1 cellular context compared by ENCODE assay signal in the genomic region with DNA sequence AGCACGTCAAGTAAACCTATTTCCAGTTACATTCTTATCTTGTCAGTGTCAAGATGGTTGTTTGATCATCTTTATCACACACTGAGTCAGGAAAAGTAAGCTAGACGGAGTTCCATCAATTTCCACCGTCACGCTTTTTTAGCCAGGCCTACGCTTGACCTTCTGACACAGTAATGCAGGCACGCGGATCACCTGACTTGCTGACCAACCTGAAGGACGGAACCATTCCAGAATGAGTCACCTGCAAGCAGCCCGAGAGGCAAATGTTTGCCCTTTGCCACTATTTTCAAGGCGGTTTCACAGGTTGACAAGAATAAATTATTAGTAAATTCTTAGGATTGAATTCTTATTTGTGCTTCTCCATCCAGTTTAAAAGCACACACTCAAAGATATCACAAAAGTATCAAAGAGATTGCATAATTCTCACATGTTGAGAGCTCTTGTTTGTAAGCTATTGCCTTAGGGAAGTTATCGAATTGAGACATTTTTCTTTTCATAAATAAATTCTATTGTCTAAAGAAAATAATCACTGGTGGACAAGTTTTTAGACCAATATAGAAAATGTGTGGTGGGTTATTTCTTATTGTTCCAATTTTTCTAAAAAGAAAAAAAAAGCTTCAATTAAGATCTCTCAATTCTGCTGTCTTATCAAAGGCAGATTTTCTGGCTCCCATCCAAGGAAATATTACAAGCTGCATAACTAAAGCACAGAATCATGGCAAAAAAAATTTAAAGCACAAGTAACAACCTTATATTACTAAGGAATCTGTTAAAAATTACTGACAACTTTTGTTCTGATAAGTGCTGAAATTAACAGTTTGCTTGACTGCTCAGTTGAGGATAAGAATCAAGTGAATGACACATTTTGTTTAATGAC.
TF ChIP-seq lines count a peak whose summit lies in the region.

No MANE protein-coding gene starts in this region.

TF ChIP-seq in HepG2, 621 proteins besides CTCF, POLR2A, EP300 and RAD21:
- TF ChIP-seq POLR2AphosphoS5 (IDR thresholded peaks at IDR 0.05; ENCODE audit: low read depth, low read length) (no peak), SP140L (CRISPR knock-in tag; IDR thresholded peaks at IDR 0.05; ENCODE audit: borderline replicate concordance) (no peak), CEBPB (IDR thresholded peaks at IDR 0.05; ENCODE audit: borderline replicate concordance, low read depth, low read length) (0 out of 2 replicates have a peak, but pooled peaks have one; percentile 3), EZH2 (conservative IDR thresholded peaks at IDR 0.05; ENCODE audit: low read depth, low read length) (no peak), FOSL2 (CRISPR knock-in tag; IDR thresholded peaks at IDR 0.05) (0 out of 2 replicates have a peak, but pooled peaks have one; percentile 34), YY1 (IDR thresholded peaks at IDR 0.05; ENCODE audit: insufficient read depth, insufficient replicate concordance, low read depth, low read length) (no peak), ZNF749 (CRISPR knock-in tag; IDR thresholded peaks at IDR 0.05; ENCODE audit: borderline replicate concordance) (no peak), SETDB1 (CRISPR knock-in tag; IDR thresholded peaks at IDR 0.05; ENCODE audit: borderline replicate concordance) (no peak), CENPBD1 (CRISPR knock-in tag; IDR thresholded peaks at IDR 0.05; ENCODE audit: borderline replicate concordance, low read depth) (no peak), ZNF12 (CRISPR knock-in tag; IDR thresholded peaks at IDR 0.05) (no peak), ISX (CRISPR knock-in tag; conservative IDR thresholded peaks at IDR 0.05) (no peak), RNF2 (conservative IDR thresholded peaks at IDR 0.05; ENCODE audit: low read depth) (no peak), NCOA1 (CRISPR knock-in tag; IDR thresholded peaks at IDR 0.05) (no peak), ZNF543 (CRISPR knock-in tag; IDR thresholded peaks at IDR 0.05) (no peak), FOXK2 (IDR thresholded peaks at IDR 0.05) (no peak), TCF12 (IDR thresholded peaks at IDR 0.05) (no peak), TCF12 (CRISPR knock-in tag; IDR thresholded peaks at IDR 0.05) (no peak), ISL2 (CRISPR knock-in tag; IDR thresholded peaks at IDR 0.05) (no peak), ZBTB3 (CRISPR knock-in tag; IDR thresholded peaks at IDR 0.05; ENCODE audit: borderline replicate concordance, low read depth) (no peak), ATF6 (CRISPR knock-in tag; conservative IDR thresholded peaks at IDR 0.05) (no peak), ZNF670 (CRISPR knock-in tag; IDR thresholded peaks at IDR 0.05; ENCODE audit: borderline replicate concordance) (no peak), ZNF460 (CRISPR knock-in tag; IDR thresholded peaks at IDR 0.05; ENCODE audit: borderline replicate concordance) (no peak), ZNF451 (CRISPR knock-in tag; IDR thresholded peaks at IDR 0.05) (no peak), KLF15 (CRISPR knock-in tag; IDR thresholded peaks at IDR 0.05; ENCODE audit: borderline replicate concordance) (no peak), MEF2D (CRISPR knock-in tag; IDR thresholded peaks at IDR 0.05) (no peak)
- TF ChIP-seq, protein P1, sequence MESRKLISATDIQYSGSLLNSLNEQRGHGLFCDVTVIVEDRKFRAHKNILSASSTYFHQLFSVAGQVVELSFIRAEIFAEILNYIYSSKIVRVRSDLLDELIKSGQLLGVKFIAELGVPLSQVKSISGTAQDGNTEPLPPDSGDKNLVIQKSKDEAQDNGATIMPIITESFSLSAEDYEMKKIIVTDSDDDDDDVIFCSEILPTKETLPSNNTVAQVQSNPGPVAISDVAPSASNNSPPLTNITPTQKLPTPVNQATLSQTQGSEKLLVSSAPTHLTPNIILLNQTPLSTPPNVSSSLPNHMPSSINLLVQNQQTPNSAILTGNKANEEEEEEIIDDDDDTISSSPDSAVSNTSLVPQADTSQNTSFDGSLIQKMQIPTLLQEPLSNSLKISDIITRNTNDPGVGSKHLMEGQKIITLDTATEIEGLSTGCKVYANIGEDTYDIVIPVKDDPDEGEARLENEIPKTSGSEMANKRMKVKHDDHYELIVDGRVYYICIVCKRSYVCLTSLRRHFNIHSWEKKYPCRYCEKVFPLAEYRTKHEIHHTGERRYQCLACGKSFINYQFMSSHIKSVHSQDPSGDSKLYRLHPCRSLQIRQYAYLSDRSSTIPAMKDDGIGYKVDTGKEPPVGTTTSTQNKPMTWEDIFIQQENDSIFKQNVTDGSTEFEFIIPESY (CRISPR knock-in tag; IDR thresholded peaks at IDR 0.05): peak; percentile 24; the same call in 1 of the 2 replicates
- TF ChIP-seq, protein P2, sequence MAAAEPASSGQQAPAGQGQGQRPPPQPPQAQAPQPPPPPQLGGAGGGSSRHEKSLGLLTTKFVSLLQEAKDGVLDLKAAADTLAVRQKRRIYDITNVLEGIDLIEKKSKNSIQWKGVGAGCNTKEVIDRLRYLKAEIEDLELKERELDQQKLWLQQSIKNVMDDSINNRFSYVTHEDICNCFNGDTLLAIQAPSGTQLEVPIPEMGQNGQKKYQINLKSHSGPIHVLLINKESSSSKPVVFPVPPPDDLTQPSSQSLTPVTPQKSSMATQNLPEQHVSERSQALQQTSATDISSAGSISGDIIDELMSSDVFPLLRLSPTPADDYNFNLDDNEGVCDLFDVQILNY (CRISPR knock-in tag; conservative IDR thresholded peaks at IDR 0.05): no peak
